ENCODE assay signal across 8 cellular contexts in the genomic region with DNA sequence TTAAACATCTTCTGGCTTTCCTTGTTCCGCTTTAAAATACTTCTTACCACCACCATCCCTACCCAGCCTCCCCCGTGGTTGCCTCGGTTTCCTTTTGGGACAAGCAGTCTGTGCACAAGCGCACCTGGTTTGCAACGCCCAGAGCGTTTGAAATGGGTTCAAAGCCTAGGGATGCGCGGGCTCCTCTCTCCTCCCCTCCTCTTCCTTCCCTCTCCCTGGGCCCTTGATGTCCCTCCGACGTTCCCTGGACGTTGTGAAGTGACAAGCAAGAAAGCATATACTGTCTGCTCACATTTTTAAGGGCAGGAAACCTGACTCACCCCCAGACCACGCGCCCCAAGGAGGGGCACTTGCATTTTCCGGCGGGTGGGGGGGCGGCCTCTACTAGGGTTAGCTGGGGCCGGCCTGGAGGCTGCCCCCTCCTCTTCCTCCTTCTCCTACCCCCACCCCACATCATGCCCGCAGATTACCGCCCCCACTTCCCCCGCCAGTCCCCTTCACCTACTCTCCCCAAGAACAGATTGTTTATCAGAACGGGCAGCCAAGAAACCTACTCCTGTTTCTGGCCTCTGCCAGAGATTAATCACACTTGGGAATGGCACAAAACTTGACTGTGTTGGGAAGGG. TPM values are rescaled to one million over a fixed set of nuclear protein-coding genes. Genes with fewer than 3 reads are reported as not detected.
A peak's percentile ranks its signal among the peaks of the same experiment; 100 is the strongest.
DNase-seq lines count a peak whose midpoint lies in the region; ATAC-seq, FAIRE-seq and TF ChIP-seq lines count a peak whose summit lies in the region.

No MANE protein-coding gene starts in this region.

- intact Hi-C loops in lower lobe of right lung (cut with DNase I), result no loop called here

- TF ChIP-seq CTCF in lower lobe of right lung (IDR thresholded peaks at IDR 0.05), result no peak
- no peak for TF ChIP-seq CTCF in D721Med (IDR thresholded peaks at IDR 0.05; ENCODE audit: insufficient read depth, missing control alignments)

- peaks cover 13 to 22% of the 10 kb centered on the region in 2 donors for H3K36me3 Mint-ChIP-seq in activated naive CD4-positive, alpha-beta T cell treated with anti-CD3 and anti-CD28 coated beads, Interleukin-2, amount 50 U/mL, for 72 hours

- peaks cover 95% of the 10 kb centered on the region for H3K4me1 ChIP-seq in BLaER1
- H3K4me1 ChIP-seq in lower lobe of right lung, result peaks cover 88% of the 10 kb centered on the region
- peaks cover 69% of the 10 kb centered on the region for H3K4me1 ChIP-seq in stomach smooth muscle (ENCODE audit: control insufficient read depth, insufficient read depth, low read length)

- peak in 1 of 2 donors; percentile 18 for ATAC-seq in activated naive CD4-positive, alpha-beta T cell treated with anti-CD3 and anti-CD28 coated beads, Interleukin-2, amount 50 U/mL, for 72 hours
- ATAC-seq in lower lobe of right lung, result no peak

- no peaks in the 10 kb centered on the region for H3K9me3 ChIP-seq in BLaER1
- H3K9me3 ChIP-seq in lower lobe of right lung, result no peaks in the 10 kb centered on the region
- no peaks in the 10 kb centered on the region for H3K9me3 ChIP-seq in stomach smooth muscle (ENCODE audit: control insufficient read depth in 2 of 2, low read length in 2 of 2)

- no peaks in the 10 kb centered on the region for H3K27me3 ChIP-seq in BLaER1
- no peaks in the 10 kb centered on the region for H3K27me3 ChIP-seq in lower lobe of right lung (ENCODE audit: low read depth)
- H3K27me3 ChIP-seq in stomach smooth muscle (ENCODE audit: control insufficient read depth in 1 of 2, insufficient read depth in 2 of 2, low read length in 2 of 2), result no peaks in the 10 kb centered on the region

- H3K4me2 ChIP-seq in BLaER1, result peak overlapping the region; percentile 97

- H3K27ac Mint-ChIP-seq in activated naive CD4-positive, alpha-beta T cell treated with anti-CD3 and anti-CD28 coated beads, Interleukin-2, amount 50 U/mL, for 72 hours, result peak overlapping the region; percentile 17 to 89

- FAIRE-seq in D721Med (lab: Jason Lieb, UNC), result no peak

- H3K9ac ChIP-seq in BLaER1, result peak overlapping the region; percentile 62
- peak overlapping the region in 1 of 2 donors; percentile 30 for H3K9ac ChIP-seq in stomach smooth muscle (ENCODE audit: low read length in 2 of 2)

- H3K36me3 ChIP-seq in BLaER1 (no peaks in the 10 kb centered on the region), lower lobe of right lung (no peaks in the 10 kb centered on the region), stomach smooth muscle (ENCODE audit: control insufficient read depth in 2 of 2, insufficient read depth in 2 of 2, low read length in 2 of 2) (no peaks in the 10 kb centered on the region)

- peak overlapping the region; percentile 48 for H3K4me3 ChIP-seq in BLaER1
- H3K4me3 ChIP-seq in lower lobe of right lung, result no peak overlapping the region
- no peak overlapping the region for H3K4me3 ChIP-seq in stomach smooth muscle (ENCODE audit: low read length in 2 of 2)

- no peaks in the 10 kb centered on the region for H4K20me1 ChIP-seq in BLaER1

- no peaks in the 10 kb centered on the region for H3K9me3 Mint-ChIP-seq in activated naive CD4-positive, alpha-beta T cell treated with anti-CD3 and anti-CD28 coated beads, Interleukin-2, amount 50 U/mL, for 72 hours

- H3K27ac ChIP-seq in BLaER1 (peak overlapping the region; percentile 63), lower lobe of right lung (peak overlapping the region; percentile 94), stomach smooth muscle (ENCODE audit: low read length) (peak overlapping the region; percentile 95)

- DNase-seq in NCI-H69 (lab: John Stamatoyannopoulos, UW) (peak; percentile 53), lower lobe of right lung (peak; percentile 68), Ammon's horn (ENCODE audit: low spot score) (no peak), D721Med (ENCODE audit: insufficient read length, low spot score) (no peak), dedifferentiated amniotic fluid mesenchymal stem cell (ENCODE audit: extremely low spot score) (no peak)
- peak in 1 of 2 donors; percentile 77 for DNase-seq in activated naive CD4-positive, alpha-beta T cell treated with anti-CD3 and anti-CD28 coated beads, Interleukin-2, amount 50 U/mL, for 72 hours (ENCODE audit: low spot score in 2 of 2)

RNA-seq across cellular contexts. Expression of a gene that starts 9.5 kb away (rescaled TPM):
- total RNA-seq in activated naive CD4-positive, alpha-beta T cell treated with anti-CD3 and anti-CD28 coated beads, Interleukin-2, amount 50 U/mL, for 72 hours, result 10 to 100 TPM; 26.6 to 85.4 TPM
- total RNA-seq in lower lobe of right lung, result 44.3 TPM

Comparison
In these comparisons a context has a peak if more than half of its experiments do, and no peak if none do; other contexts are left out.
1. DNase-seq: peak in NCI-H69 (single experiment) and lower lobe of right lung (single experiment); none in Ammon's horn (single experiment), D721Med (single experiment) and dedifferentiated amniotic fluid mesenchymal stem cell (single experiment).
2. Peak in every context shown above with its lines, with median percentiles within 50 percentile points of each other: H3K27ac ChIP-seq.